Comparison of ENCODE assay signal across 10 cellular contexts in genomic region chr16:64910351-64910750, GRCh38.
A peak's percentile ranks its signal among the peaks of the same experiment; 100 is the strongest.
DNase-seq lines count a peak whose midpoint lies in the region; ATAC-seq and TF ChIP-seq lines count a peak whose summit lies in the region.
"Had no signal": no experiment of that assay in that cellular context is flagged by ENCODE, and none has a peak within 500 bp of the region (broad histone marks: within the 10 kb centered on the region; RNA-seq: fewer than 3 reads in every experiment).

No MANE protein-coding gene starts in this region.

- TF ChIP-seq CTCF in OCI-LY7 (conservative IDR thresholded peaks at IDR 0.05; ENCODE audit: low read length): no peak
- no peak for TF ChIP-seq CTCF in lower leg skin (IDR thresholded peaks at IDR 0.05)

- H3K4me1 ChIP-seq in OCI-LY7 (ENCODE audit: insufficient read depth, low read length, poor library complexity, severe bottlenecking): no peaks in the 10 kb centered on the region

- CTCF ChIA-PET in OCI-LY7 (lab: Charles Lee; ENCODE audit: unreplicated experiment): no interaction called here

- peak; percentile 91 for ATAC-seq in SK-N-SH treated with all-trans-retinoic acid at 6 μM for 48 hours
- peak; percentile 78 to 96 for ATAC-seq in left cardiac atrium
- ATAC-seq in esophagus mucosa: no peak
- no peak for ATAC-seq in GM18498 (IDR thresholded peaks at IDR 0.05; ENCODE audit: unreplicated experiment)

- H3K36me3 ChIP-seq in OCI-LY7 (ENCODE audit: insufficient read depth, low read length): no peaks in the 10 kb centered on the region

- 33 to 53% methylated on average over 6 of the region's 6 CpGs for WGBS in lower leg skin, 2 donors

- no peaks in the 10 kb centered on the region for H4K20me1 ChIP-seq in OCI-LY7 (ENCODE audit: insufficient read depth, low read length)

- intact Hi-C loops in left cardiac atrium (cut with DNase I): no loop called here
- intact Hi-C loops in OCI-LY7 (cut with micrococcal nuclease; ENCODE audit: unreplicated experiment): no loop called here
- intact Hi-C loops in lower leg skin (cut with DNase I; ENCODE audit: low total_unique reads): no loop called here

- H3K9me3 ChIP-seq in OCI-LY7 (ENCODE audit: low read length): no peaks in the 10 kb centered on the region

- no peak overlapping the region for H3K4me2 ChIP-seq in OCI-LY7 (ENCODE audit: low read length)

- peak; percentile 71 for DNase-seq in GM04504 (ENCODE audit: low read depth)
- DNase-seq in left cardiac atrium: peak; percentile 69
- peak; percentile 21 for DNase-seq in retina
- no peak for DNase-seq in OCI-LY7 (ENCODE audit: low spot score)
- no peak for DNase-seq in lower leg skin (ENCODE audit: low spot score in 2 of 2)
- DNase-seq: activated CD4-positive, alpha-beta T cell treated with anti-CD3 and anti-CD28 coated beads, Interleukin-2, amount 50 U/mL, for 48 hours; cerebellar nuclear complex had no signal

- POLR2A ChIA-PET in OCI-LY7 (lab: Charles Lee): interaction anchor here (0.6 kb wide), 1 partner anchor 9 kb away, joined by 3 read pairs; no protein-coding TSS in a partner anchor

- H3K9me2 ChIP-seq in OCI-LY7 (ENCODE audit: insufficient read depth, low read length): no peaks in the 10 kb centered on the region

- H2AFZ ChIP-seq in OCI-LY7 (ENCODE audit: low read length): no peak overlapping the region

- no peak for TF ChIP-seq POLR2A in lower leg skin (IDR thresholded peaks at IDR 0.05)

- H3K4me3 ChIP-seq in OCI-LY7 (ENCODE audit: low read depth, low read length, poor library complexity, severe bottlenecking): no peak overlapping the region
- no peak overlapping the region for H3K4me3 ChIP-seq in lower leg skin (ENCODE audit: low read depth, poor library complexity, severe bottlenecking)

- no TSS peak for BruUV-seq in OCI-LY7 (replicated peaks; lab: Mats Ljungman, UMichigan)

- H3K27ac ChIP-seq in OCI-LY7 (ENCODE audit: low read depth, low read length, poor library complexity, severe bottlenecking): no peak overlapping the region

- no peaks in the 10 kb centered on the region for H3K79me2 ChIP-seq in OCI-LY7 (ENCODE audit: insufficient read depth, low read depth, low read length)

TF ChIP-seq in SK-N-SH treated with all-trans-retinoic acid at 6 μM for 48 hours, 23 proteins besides CTCF, POLR2A, EP300 and RAD21:
- no peak for TF ChIP-seq ZC3H10 (CRISPR knock-in tag; IDR thresholded peaks at IDR 0.05)

Comparison
In these comparisons a context has a peak if more than half of its experiments do, and no peak if none do; other contexts are left out.
1. DNase-seq: peak in GM04504 (single experiment), left cardiac atrium (single experiment) and retina (single experiment); none in OCI-LY7 (single experiment) and lower leg skin (0 of 2).
2. ATAC-seq: peak in SK-N-SH treated with all-trans-retinoic acid at 6 μM for 48 hours (single experiment) and left cardiac atrium (2 of 2); none in esophagus mucosa (single experiment) and GM18498 (single experiment).